In genomic region chr4:66373268-66373667, GRCh38 we compare ENCODE assay signal across 4 cellular contexts.
"Had no signal": no experiment of that assay in that cellular context is flagged by ENCODE, and none has a peak within 500 bp of the region (broad histone marks: within the 10 kb centered on the region; RNA-seq: fewer than 3 reads in every experiment).

No MANE protein-coding gene starts in this region.

- H3K27ac ChIP-seq: HL-60 had no signal

- DNase-seq: KBM-7 had no signal

- H3K4me3 ChIP-seq: K562 had no signal

- ATAC-seq: HepG2, K562 had no signal
